ENCODE assay signal across 16 cellular contexts in the genomic region with DNA sequence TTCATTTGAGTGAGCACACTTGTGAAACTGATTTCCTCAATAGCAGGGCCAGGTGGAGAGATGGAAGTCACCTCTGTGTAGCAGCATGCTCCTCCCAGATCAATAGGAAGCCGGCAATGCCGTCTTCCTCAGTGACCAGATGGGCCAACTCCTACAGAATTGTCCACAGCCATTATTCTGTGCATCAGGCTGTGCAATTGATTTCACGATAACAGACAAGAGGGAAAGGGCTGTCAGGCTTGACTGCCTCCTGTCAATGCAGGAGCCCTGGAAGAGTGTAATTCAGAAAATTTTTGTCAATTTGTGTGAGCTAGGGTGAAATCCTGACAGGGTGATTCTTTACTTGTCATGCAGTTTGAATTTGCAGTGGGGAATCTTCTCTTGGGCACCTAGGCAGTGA.
DNase-seq lines count a peak whose midpoint lies in the region; TF ChIP-seq lines count a peak whose summit lies in the region.
"Had no signal": no experiment of that assay in that cellular context is flagged by ENCODE, and none has a peak within 500 bp of the region (broad histone marks: within the 10 kb centered on the region; RNA-seq: fewer than 3 reads in every experiment).

No MANE protein-coding gene starts in this region.

- peak overlapping the region; percentile 7 for H3K27ac Mint-ChIP-seq in nephron progenitor cell
- no peak overlapping the region for H3K27ac Mint-ChIP-seq in activated CD4-positive, alpha-beta T cell treated with anti-CD3 and anti-CD28 coated beads, Interleukin-2, amount 10 ng/mL, durations not matched to agents 24 days and 14 days
- H3K27ac Mint-ChIP-seq: H9, T-helper 17 cell had no signal

- peaks cover 42% of the 10 kb centered on the region for H3K9me3 Mint-ChIP-seq in nephron progenitor cell
- H3K9me3 Mint-ChIP-seq in activated CD4-positive, alpha-beta T cell treated with anti-CD3 and anti-CD28 coated beads, Interleukin-2, amount 10 ng/mL, durations not matched to agents 24 days and 14 days, result peaks cover 9% of the 10 kb centered on the region

- DNase-seq in DMS 273 (lab: John Stamatoyannopoulos, UW; ENCODE audit: unreplicated experiment) (peak; percentile 16), DMS 273 treated with DMSO at 0.1 percent for 48 hours (lab: John Stamatoyannopoulos, UW) (no peak), NCI-H2171 (lab: John Stamatoyannopoulos, UW) (peak; percentile 8), nephron progenitor cell (no peak), H4 (ENCODE audit: low spot score) (no peak), NK-92 (lab: John Stamatoyannopoulos, UW; ENCODE audit: unreplicated experiment) (no peak)
- DNase-seq in activated CD4-positive, alpha-beta T cell treated with anti-CD3 and anti-CD28 coated beads, Interleukin-2, amount 10 ng/mL, durations not matched to agents 24 days and 14 days, result no peak
- DNase-seq: ACHN, Calu3, H9, NCI-H1048, NCI-H2081, NCI-H82, T-helper 17 cell had no signal

- peak overlapping the region; percentile 50 for H2AFZ ChIP-seq in ACC112 (ENCODE audit: low read length, unreplicated experiment)

- no peak overlapping the region for H3K27ac ChIP-seq in ACC112 (ENCODE audit: low read depth, low read length)
- H3K27ac ChIP-seq: 22Rv1 had no signal

- no peaks in the 10 kb centered on the region for H3K4me1 ChIP-seq in ACC112 (ENCODE audit: control insufficient read depth, insufficient read depth, low read length, unreplicated experiment)

- no peaks in the 10 kb centered on the region for H3K27me3 ChIP-seq in ACC112 (ENCODE audit: insufficient read depth, low read length)

- H3K27me3 Mint-ChIP-seq in nephron progenitor cell (ENCODE audit: low read depth, poor library complexity), result no peaks in the 10 kb centered on the region
- H3K27me3 Mint-ChIP-seq in activated CD4-positive, alpha-beta T cell treated with anti-CD3 and anti-CD28 coated beads, Interleukin-2, amount 10 ng/mL, durations not matched to agents 24 days and 14 days, result no peaks in the 10 kb centered on the region
- H3K27me3 Mint-ChIP-seq: T-helper 17 cell had no signal

- peaks cover 4% of the 10 kb centered on the region for H3K4me1 Mint-ChIP-seq in nephron progenitor cell
- no peaks in the 10 kb centered on the region for H3K4me1 Mint-ChIP-seq in activated CD4-positive, alpha-beta T cell treated with anti-CD3 and anti-CD28 coated beads, Interleukin-2, amount 10 ng/mL, durations not matched to agents 24 days and 14 days
- H3K4me1 Mint-ChIP-seq: H9, T-helper 17 cell had no signal

- peaks cover 20% of the 10 kb centered on the region for H3K36me3 Mint-ChIP-seq in nephron progenitor cell (ENCODE audit: low read depth)
- H3K36me3 Mint-ChIP-seq in activated CD4-positive, alpha-beta T cell treated with anti-CD3 and anti-CD28 coated beads, Interleukin-2, amount 10 ng/mL, durations not matched to agents 24 days and 14 days (ENCODE audit: low read depth), result no peaks in the 10 kb centered on the region

- H3K4me3 Mint-ChIP-seq in nephron progenitor cell, result no peak overlapping the region
- no peak overlapping the region for H3K4me3 Mint-ChIP-seq in activated CD4-positive, alpha-beta T cell treated with anti-CD3 and anti-CD28 coated beads, Interleukin-2, amount 10 ng/mL, durations not matched to agents 24 days and 14 days
- H3K4me3 Mint-ChIP-seq: H9, T-helper 17 cell had no signal

- TF ChIP-seq CTCF in nephron progenitor cell (IDR thresholded peaks at IDR 0.05), result no peak

- H3K4me3 ChIP-seq in ACC112 (ENCODE audit: low read depth, low read length), result no peak overlapping the region

- intact Hi-C loops in activated CD4-positive, alpha-beta T cell treated with anti-CD3 and anti-CD28 coated beads, Interleukin-2, amount 10 ng/mL, durations not matched to agents 24 days and 14 days (cut with micrococcal nuclease), result no loop called here

- H3K79me2 ChIP-seq in ACC112 (ENCODE audit: control insufficient read depth, insufficient read depth, low read length, unreplicated experiment), result no peaks in the 10 kb centered on the region

- no peaks in the 10 kb centered on the region for H3K36me3 ChIP-seq in ACC112 (ENCODE audit: insufficient read depth, low read length)

Comparison
In these comparisons a context has a peak if more than half of its experiments do, and no peak if none do; other contexts are left out.
1. DNase-seq: peak in DMS 273 (single experiment) and NCI-H2171 (single experiment); none in DMS 273 treated with DMSO at 0.1 percent for 48 hours (single experiment), nephron progenitor cell (single experiment), H4 (single experiment), NK-92 (single experiment) and activated CD4-positive, alpha-beta T cell treated with anti-CD3 and anti-CD28 coated beads, Interleukin-2, amount 10 ng/mL, durations not matched to agents 24 days and 14 days (single experiment).